In the genomic region with DNA sequence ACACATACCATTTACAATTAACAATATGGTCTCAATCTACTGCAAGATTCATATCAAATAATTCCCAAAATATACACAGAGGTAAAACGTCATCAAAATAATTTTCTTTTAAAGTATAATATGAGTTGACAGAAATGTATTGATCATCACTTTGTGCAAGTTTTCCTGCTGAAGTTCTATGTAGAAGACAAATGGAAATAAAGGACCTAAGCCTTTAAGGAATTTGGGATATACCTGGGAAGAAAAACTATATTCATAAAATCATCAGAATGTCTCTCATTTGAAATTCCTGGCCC, we compare ENCODE assay signal across 11 cellular contexts.
A peak's percentile ranks its signal among the peaks of the same experiment; 100 is the strongest.
DNase-seq lines count a peak whose midpoint lies in the region; ATAC-seq, FAIRE-seq and TF ChIP-seq lines count a peak whose summit lies in the region.
"Had no signal": no experiment of that assay in that cellular context is flagged by ENCODE, and none has a peak within 500 bp of the region (broad histone marks: within the 10 kb centered on the region; RNA-seq: fewer than 3 reads in every experiment).

No MANE protein-coding gene starts in this region.

- no CpG with 5 or more reads among the region's 1 CpG for WGBS in endodermal cell (ENCODE audit: insufficient coverage in 1 of 2, insufficient read length in 1 of 2), 2 experiments

- no peaks in the 10 kb centered on the region for H3K79me2 ChIP-seq in ACC112 (ENCODE audit: control insufficient read depth, insufficient read depth, low read length, unreplicated experiment)

- no peak overlapping the region for H3K4me3 Mint-ChIP-seq in endodermal cell
- H3K4me3 Mint-ChIP-seq: IgD-negative memory B cell had no signal

- TF ChIP-seq POLR2A in GM12892 (IDR thresholded peaks at IDR 0.05; ENCODE audit: low read depth, low read length), result no peak

- H3K36me3 Mint-ChIP-seq in endodermal cell (ENCODE audit: low read depth), result no peaks in the 10 kb centered on the region
- H3K36me3 Mint-ChIP-seq: IgD-negative memory B cell had no signal

- no peaks in the 10 kb centered on the region for H3K4me1 Mint-ChIP-seq in endodermal cell

- H3K27me3 ChIP-seq in ACC112 (ENCODE audit: insufficient read depth, low read length) (no peaks in the 10 kb centered on the region), RWPE2 (ENCODE audit: insufficient read depth, poor library complexity, severe bottlenecking) (no peaks in the 10 kb centered on the region), endodermal cell (ENCODE audit: control insufficient read depth, insufficient read depth, low read length, poor library complexity, severe bottlenecking) (no peaks in the 10 kb centered on the region)
- H3K27me3 ChIP-seq: BLaER1 treated with 17β-estradiol and CSF1 and Interleukin-3, amounts not matched to agents 10 nM and 100 nM had no signal

- ATAC-seq in RWPE2 (ENCODE audit: low read depth) (no peak), GM21619 (IDR thresholded peaks at IDR 0.05; ENCODE audit: unreplicated experiment) (no peak), GM21367 (IDR thresholded peaks at IDR 0.05; ENCODE audit: unreplicated experiment) (no peak), HG02623 (IDR thresholded peaks at IDR 0.05; ENCODE audit: unreplicated experiment) (no peak)

- peak; percentile 42 for FAIRE-seq in GM12892 (lab: Jason Lieb, UNC)

- H3K4me3 ChIP-seq in ACC112 (ENCODE audit: low read depth, low read length) (no peak overlapping the region), RWPE2 (ENCODE audit: severe bottlenecking) (no peak overlapping the region), endodermal cell (ENCODE audit: low read length) (no peak overlapping the region)
- H3K4me3 ChIP-seq: A549; BLaER1 treated with 17β-estradiol and CSF1 and Interleukin-3, amounts not matched to agents 10 nM and 100 nM had no signal

- H3K27ac ChIP-seq in ACC112 (ENCODE audit: low read depth, low read length) (no peak overlapping the region), RWPE2 (ENCODE audit: poor library complexity, severe bottlenecking) (no peak overlapping the region), endodermal cell (ENCODE audit: low read depth, low read length) (no peak overlapping the region)
- H3K27ac ChIP-seq: A549; BLaER1 treated with 17β-estradiol and CSF1 and Interleukin-3, amounts not matched to agents 10 nM and 100 nM had no signal

- no peak overlapping the region for H3K9ac ChIP-seq in endodermal cell (ENCODE audit: extremely low read depth, low read length, poor library complexity, severe bottlenecking)
- H3K9ac ChIP-seq: BLaER1 treated with 17β-estradiol and CSF1 and Interleukin-3, amounts not matched to agents 10 nM and 100 nM had no signal

- H2AFZ ChIP-seq in ACC112 (ENCODE audit: low read length, unreplicated experiment), result peak overlapping the region; percentile 23

- H3K4me1 ChIP-seq in ACC112 (ENCODE audit: control insufficient read depth, insufficient read depth, low read length, unreplicated experiment) (peaks cover 4% of the 10 kb centered on the region), RWPE2 (ENCODE audit: insufficient read depth, poor library complexity, severe bottlenecking) (no peaks in the 10 kb centered on the region), endodermal cell (ENCODE audit: control insufficient read depth, insufficient read depth, low read length) (no peaks in the 10 kb centered on the region)
- H3K4me1 ChIP-seq: A549; BLaER1 treated with 17β-estradiol and CSF1 and Interleukin-3, amounts not matched to agents 10 nM and 100 nM had no signal

- no peak overlapping the region for H3K27ac Mint-ChIP-seq in endodermal cell
- H3K27ac Mint-ChIP-seq: IgD-negative memory B cell had no signal

- H3K36me3 ChIP-seq in ACC112 (ENCODE audit: insufficient read depth, low read length) (no peaks in the 10 kb centered on the region), RWPE2 (ENCODE audit: low read depth) (no peaks in the 10 kb centered on the region), endodermal cell (ENCODE audit: control insufficient read depth, insufficient read depth, low read length) (no peaks in the 10 kb centered on the region)
- H3K36me3 ChIP-seq: BLaER1 treated with 17β-estradiol and CSF1 and Interleukin-3, amounts not matched to agents 10 nM and 100 nM had no signal

- TF ChIP-seq CTCF in RWPE2 (IDR thresholded peaks at IDR 0.05; ENCODE audit: poor library complexity, severe bottlenecking) (peak; percentile 74), endodermal cell (conservative IDR thresholded peaks at IDR 0.05) (peak; percentile 5)

- H3K27me3 Mint-ChIP-seq in endodermal cell (ENCODE audit: insufficient read depth), result no peaks in the 10 kb centered on the region

- no peaks in the 10 kb centered on the region for H3K9me3 ChIP-seq in RWPE2 (ENCODE audit: severe bottlenecking)
- H3K9me3 ChIP-seq in endodermal cell (ENCODE audit: control insufficient read depth, low read length), result no peaks in the 10 kb centered on the region
- H3K9me3 ChIP-seq: A549; BLaER1 treated with 17β-estradiol and CSF1 and Interleukin-3, amounts not matched to agents 10 nM and 100 nM had no signal

- DNase-seq in GM12892 (ENCODE audit: insufficient read length) (no peak), RWPE2 (ENCODE audit: low spot score) (no peak), endodermal cell (no peak), DMS153 (lab: John Stamatoyannopoulos, UW) (no peak)

- H3K9me3 Mint-ChIP-seq in endodermal cell, result no peaks in the 10 kb centered on the region
- H3K9me3 Mint-ChIP-seq: IgD-negative memory B cell had no signal
